ENCODE assay signal across 33 cellular contexts in the genomic region with DNA sequence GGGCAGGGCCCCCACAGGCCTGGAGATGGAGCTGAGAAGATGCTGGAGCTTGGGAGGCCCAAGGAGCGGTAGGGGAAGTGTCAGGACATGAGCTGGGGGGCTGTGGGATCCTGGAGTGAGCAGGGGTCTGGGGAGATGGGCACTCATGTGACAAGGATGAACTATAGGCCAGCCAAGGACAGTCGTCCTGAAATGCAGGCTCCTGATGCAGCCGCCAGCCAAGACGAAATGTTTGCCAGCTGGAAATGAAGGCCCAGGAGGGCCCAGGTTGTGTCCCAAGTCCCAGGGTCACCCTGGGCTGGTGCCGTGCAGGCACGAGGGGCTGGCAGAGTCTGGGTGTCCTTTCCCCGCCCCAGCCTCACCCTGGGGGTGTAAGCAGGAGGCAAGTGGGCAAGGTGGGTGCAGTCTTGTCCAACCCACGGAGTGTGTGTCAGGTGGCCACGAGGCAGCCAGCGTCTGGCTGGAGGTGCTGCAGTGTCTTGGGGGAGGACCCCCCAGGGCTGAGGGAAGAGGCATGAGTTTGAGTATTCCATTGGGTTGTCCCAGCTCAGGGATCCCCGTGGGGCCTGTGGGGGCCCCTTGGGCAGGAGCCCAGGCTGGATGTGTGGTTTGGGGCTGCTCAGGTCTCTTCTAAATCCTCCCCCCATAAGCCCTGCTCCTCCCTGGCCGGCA. TPM values are rescaled to one million over a fixed set of nuclear protein-coding genes. Genes with fewer than 3 reads are reported as not detected.
DNase-seq lines count a peak whose midpoint lies in the region; ATAC-seq, FAIRE-seq and TF ChIP-seq lines count a peak whose summit lies in the region.
"Had no signal": no experiment of that assay in that cellular context is flagged by ENCODE, and none has a peak within 500 bp of the region (broad histone marks: within the 10 kb centered on the region; RNA-seq: fewer than 3 reads in every experiment).

No MANE protein-coding gene starts in this region.

- H3K36me3 ChIP-seq in BLaER1 treated with 17β-estradiol and CSF1 and Interleukin-3, amounts not matched to agents 10 nM and 100 nM, result no peaks in the 10 kb centered on the region
- H3K36me3 ChIP-seq in IMR-90 (ENCODE audit: control insufficient read depth, insufficient read depth, low read length) (no peaks in the 10 kb centered on the region), kidney (ENCODE audit: control insufficient read depth in 1 of 2, insufficient read depth in 2 of 2, low read length in 2 of 2) (no peaks in the 10 kb centered on the region)

- dilution Hi-C loops in IMR-90 (cut with HindIII; ENCODE audit: low sequenced_read_pairs, unreplicated experiment), result no loop called here

- 63% methylated on average over 3 of the region's 12 CpGs; no CpG with 5 or more reads in 1 of the 2 experiments for WGBS in IMR-90 (ENCODE audit: extremely low coverage in 2 of 2, insufficient read length in 1 of 2), 2 experiments

- H3K4ac ChIP-seq in IMR-90 (ENCODE audit: low read depth, low read length), result no peak overlapping the region

- ATAC-seq in IMR-90 (ENCODE audit: low read depth) (no peak), HG03439 (IDR thresholded peaks at IDR 0.05; ENCODE audit: unreplicated experiment) (no peak)
- no peak for ATAC-seq in activated T-cell treated with anti-CD3 and anti-CD28 coated beads, Interleukin-2, amount 50 U/mL, for 4 hours
- ATAC-seq: CD8-positive, alpha-beta T cell had no signal

- no peak for TF ChIP-seq POLR2A in IMR-90 (IDR thresholded peaks at IDR 0.05; ENCODE audit: low read depth, low read length)

- H4K20me1 ChIP-seq in BLaER1 treated with 17β-estradiol and CSF1 and Interleukin-3, amounts not matched to agents 10 nM and 100 nM, result peaks cover 0 to 14% (median 0%) of the 10 kb centered on the region in 11 experiments; a peak in 8 of 22 replicates
- no peaks in the 10 kb centered on the region for H4K20me1 ChIP-seq in IMR-90 (ENCODE audit: insufficient read depth, low read length)

- CTCF ChIA-PET in IMR-90 (lab: Yijun Ruan, JAX), result no interaction called here

- peaks cover 16 to 28% (median 20%) of the 10 kb centered on the region in 11 experiments for H3K27me3 ChIP-seq in BLaER1 treated with 17β-estradiol and CSF1 and Interleukin-3, amounts not matched to agents 10 nM and 100 nM
- H3K27me3 ChIP-seq in IMR-90 (ENCODE audit: control insufficient read depth, insufficient read depth, low read length), result peaks cover 67% of the 10 kb centered on the region

- TF ChIP-seq RAD21 in IMR-90 (IDR thresholded peaks at IDR 0.05; ENCODE audit: low read length), result no peak

- H3K27me3 Mint-ChIP-seq in activated T-cell treated with anti-CD3 and anti-CD28 coated beads, Interleukin-2, amount 50 U/mL, for 4 hours (ENCODE audit: low read depth), result peaks cover 12% of the 10 kb centered on the region

- no peaks in the 10 kb centered on the region for H3K9me3 Mint-ChIP-seq in activated T-cell treated with anti-CD3 and anti-CD28 coated beads, Interleukin-2, amount 50 U/mL, for 4 hours
- H3K9me3 Mint-ChIP-seq: CD8-positive, alpha-beta T cell had no signal

- no peak overlapping the region for H3K14ac ChIP-seq in IMR-90 (replicated peaks; ENCODE audit: low read depth, low read length)

- no peak overlapping the region for H2BK20ac ChIP-seq in IMR-90 (ENCODE audit: low read depth, low read length)

- no peak overlapping the region for H2AFZ ChIP-seq in IMR-90 (replicated peaks; ENCODE audit: low read length, poor library complexity)
- H2AFZ ChIP-seq: GM23338 had no signal

- no peak overlapping the region for H3K4me3 Mint-ChIP-seq in activated T-cell treated with anti-CD3 and anti-CD28 coated beads, Interleukin-2, amount 50 U/mL, for 4 hours
- H3K4me3 Mint-ChIP-seq: CD8-positive, alpha-beta T cell; GM23338 had no signal

- BruUV-seq in IMR-90 (replicated peaks; lab: Mats Ljungman, UMichigan), result no TSS peak

- no peak overlapping the region for H2AK5ac ChIP-seq in IMR-90 (ENCODE audit: low read depth, low read length)

- H3K27ac ChIP-seq in BLaER1 treated with 17β-estradiol and CSF1 and Interleukin-3, amounts not matched to agents 10 nM and 100 nM, result no peak overlapping the region
- H3K27ac ChIP-seq in IMR-90 (ENCODE audit: insufficient read depth, low read length), result no peak overlapping the region
- no peak overlapping the region for H3K27ac ChIP-seq in kidney (ENCODE audit: low read depth in 2 of 2, low read length in 2 of 2)
- H3K27ac ChIP-seq: C4-2B had no signal

- in situ Hi-C loops in IMR-90 (cut with MboI; ENCODE audit: low sequenced_read_pairs), result no loop called here

- H3K79me1 ChIP-seq in IMR-90 (ENCODE audit: low read depth in 1 of 2, low read length in 2 of 2), result no peaks in the 10 kb centered on the region

- peak overlapping the region in 7 of 11 experiments; percentile 2 to 51 (median 26); a peak in 6 of 22 replicates for H3K4me2 ChIP-seq in BLaER1 treated with 17β-estradiol and CSF1 and Interleukin-3, amounts not matched to agents 10 nM and 100 nM
- no peak overlapping the region for H3K4me2 ChIP-seq in IMR-90 (ENCODE audit: low read depth, low read length)
- H3K4me2 ChIP-seq: GM23338, SK-N-SH had no signal

- H3K9me1 ChIP-seq in IMR-90 (ENCODE audit: insufficient read depth, low read length), result no peaks in the 10 kb centered on the region

- H3K23ac ChIP-seq in IMR-90 (ENCODE audit: low read depth, low read length), result no peak overlapping the region

- H3K4me1 ChIP-seq in BLaER1 treated with 17β-estradiol and CSF1 and Interleukin-3, amounts not matched to agents 10 nM and 100 nM, result peaks cover 9 to 35% (median 13%) of the 10 kb centered on the region in 10 experiments; a peak in 17 of 20 replicates
- no peaks in the 10 kb centered on the region for H3K4me1 ChIP-seq in IMR-90 (ENCODE audit: control insufficient read depth, insufficient read depth, low read length)
- H3K4me1 ChIP-seq in kidney (ENCODE audit: control insufficient read depth in 1 of 2, insufficient read depth in 1 of 2, low read depth in 1 of 2, low read length in 2 of 2), result no peaks in the 10 kb centered on the region
- H3K4me1 ChIP-seq: Caco-2 had no signal

- FAIRE-seq in kidney (lab: Jason Lieb, UNC), result no peak
- FAIRE-seq: A204.1, GM12892, HTR-8/SVneo, RCC 7860 had no signal

- TF ChIP-seq CTCF in IMR-90 (conservative IDR thresholded peaks at IDR 0.05; ENCODE audit: low read depth, low read length), result no peak
- no peak for TF ChIP-seq CTCF in kidney (IDR thresholded peaks at IDR 0.05; ENCODE audit: borderline replicate concordance, extremely low read depth, insufficient read depth)

- POLR2A ChIA-PET in IMR-90 (lab: Charles Lee; ENCODE audit: unreplicated experiment), result no interaction called here

- no peak overlapping the region for H2BK15ac ChIP-seq in IMR-90 (ENCODE audit: low read depth, low read length)

- no peak overlapping the region for H3K56ac ChIP-seq in IMR-90 (ENCODE audit: extremely low read depth, insufficient read depth, low read length)

- no peak overlapping the region for H4K5ac ChIP-seq in IMR-90 (ENCODE audit: low read depth, low read length)

- no peak overlapping the region for H2BK120ac ChIP-seq in IMR-90 (ENCODE audit: low read depth, low read length)

- DNase-seq in IMR-90 (no peak), kidney (peak; percentile 62), posterior vena cava (ENCODE audit: low spot score) (peak; percentile 64), HT-29 (ENCODE audit: low spot score) (no peak), NCI-H1417 treated with DMSO at 0.1 percent for 48 hours (lab: John Stamatoyannopoulos, UW) (no peak)
- DNase-seq in activated T-cell treated with anti-CD3 and anti-CD28 coated beads, Interleukin-2, amount 50 U/mL, for 4 hours, result no peak
- DNase-seq: AML-193; Caco-2; CD8-positive, alpha-beta T cell; DMS 273 treated with DMSO at 0.1 percent for 48 hours; DMS79; EL; GDM1; HCEC 1CT; KBM-7; MV-4-11; NCI-H1105; NCI-H146; NCI-H1930; NCI-H2107; NCI-H774; SW 1271 had no signal

- H2AK9ac ChIP-seq in IMR-90 (replicated peaks; ENCODE audit: low read depth, low read length, poor library complexity), result peak overlapping the region; percentile 72

- H4K8ac ChIP-seq in IMR-90 (ENCODE audit: low read depth in 2 of 2, low read length in 2 of 2), result no peak overlapping the region

- intact Hi-C loops in IMR-90 (cut with micrococcal nuclease), result no loop called here
- intact Hi-C loops in kidney (cut with DNase I), result no loop called here
- intact Hi-C loops in posterior vena cava (cut with DNase I), result no loop called here

- no peak overlapping the region for H3K4me3 ChIP-seq in BLaER1 treated with 17β-estradiol and CSF1 and Interleukin-3, amounts not matched to agents 10 nM and 100 nM
- H3K4me3 ChIP-seq in IMR-90 (ENCODE audit: insufficient read depth, low read depth, low read length) (no peak overlapping the region), kidney (ENCODE audit: low read length in 2 of 2) (no peak overlapping the region)
- H3K4me3 ChIP-seq: GM23338 had no signal

- H3K18ac ChIP-seq in IMR-90 (ENCODE audit: low read depth, low read length), result no peak overlapping the region

- no peaks in the 10 kb centered on the region for H3K9me3 ChIP-seq in BLaER1 treated with 17β-estradiol and CSF1 and Interleukin-3, amounts not matched to agents 10 nM and 100 nM (replicated peaks in 1 of 11)
- H3K9me3 ChIP-seq in IMR-90 (ENCODE audit: control insufficient read depth, insufficient read depth, low read length) (no peaks in the 10 kb centered on the region), kidney (ENCODE audit: control insufficient read depth in 1 of 2, low read length in 2 of 2) (no peaks in the 10 kb centered on the region)
- H3K9me3 ChIP-seq: Caco-2, SK-N-SH had no signal

- H3K4me1 Mint-ChIP-seq in activated T-cell treated with anti-CD3 and anti-CD28 coated beads, Interleukin-2, amount 50 U/mL, for 4 hours (ENCODE audit: low read depth), result no peaks in the 10 kb centered on the region

- H3K9ac ChIP-seq in BLaER1 treated with 17β-estradiol and CSF1 and Interleukin-3, amounts not matched to agents 10 nM and 100 nM, result peak overlapping the region in 2 of 11 experiments; percentile 13 to 28; a peak in 3 of 22 replicates
- no peak overlapping the region for H3K9ac ChIP-seq in IMR-90 (ENCODE audit: low read depth, low read length)
- no peak overlapping the region for H3K9ac ChIP-seq in kidney (ENCODE audit: low read length in 2 of 2)
- H3K9ac ChIP-seq: SK-N-SH had no signal

- no peak overlapping the region for H2BK5ac ChIP-seq in IMR-90 (ENCODE audit: low read depth, low read length, poor library complexity, severe bottlenecking)

- no peaks in the 10 kb centered on the region for H3K36me3 Mint-ChIP-seq in activated T-cell treated with anti-CD3 and anti-CD28 coated beads, Interleukin-2, amount 50 U/mL, for 4 hours (ENCODE audit: insufficient read depth)
- H3K36me3 Mint-ChIP-seq: CD8-positive, alpha-beta T cell had no signal

- H4K91ac ChIP-seq in IMR-90 (ENCODE audit: insufficient read depth, low read depth, low read length), result no peak overlapping the region

RNA-seq across cellular contexts. Expression of gene MRGPRG, which starts 21.4 kb away (rescaled TPM):
- total RNA-seq in IMR-90 (2012; rRNA removed) (not detected in 2 replicates), kidney (not detected), posterior vena cava (not detected)
- polyA plus RNA-seq in IMR-90 (2012; rRNA removed) (not detected in 2 replicates), kidney (ENCODE audit: insufficient read depth, low read depth, low replicate concordance) (not detected)
- polyA plus RNA-seq in IMR-90 (2012; cell fraction: cytosol; rRNA removed), result not detected in 2 replicates
- polyA plus RNA-seq in IMR-90 (2012; cell fraction: nucleus; rRNA removed; ENCODE audit: low replicate concordance), result not detected in 2 replicates
- total RNA-seq in HT-29 (2014; rRNA removed; shearing (Covaris generic)), result not detected in 2 replicates
- total RNA-seq in activated T-cell treated with anti-CD3 and anti-CD28 coated beads, Interleukin-2, amount 50 U/mL, for 4 hours, result not detected
- total RNA-seq: Caco-2; CD8-positive, alpha-beta T cell; GM23338; LHCN-M2; MCF 10A had no signal
- polyA plus RNA-seq: GM23338, SK-N-SH had no signal

RNA-seq across cellular contexts. Expression of gene OSBPL5, which starts 32.1 kb away (rescaled TPM):
- 14.4 and 14.9 TPM in 2 replicates for total RNA-seq in IMR-90 (2012; rRNA removed)
- polyA plus RNA-seq in IMR-90 (2012; rRNA removed), result 22.3 and 24.1 TPM in 2 replicates
- polyA plus RNA-seq in IMR-90 (2012; cell fraction: cytosol; rRNA removed), result 14.5 and 18.6 TPM in 2 replicates
- polyA plus RNA-seq in IMR-90 (2012; cell fraction: nucleus; rRNA removed; ENCODE audit: low replicate concordance), result 66.7 and 137 TPM in 2 replicates
- total RNA-seq in kidney, result 63.0 TPM
- 8.5 TPM for polyA plus RNA-seq in kidney (ENCODE audit: insufficient read depth, low read depth, low replicate concordance)
- 10 to 100 TPM; 61.2 to 84.0 TPM for total RNA-seq in posterior vena cava
- total RNA-seq in HT-29 (2014; rRNA removed; shearing (Covaris generic)), result 93.1 and 106 TPM in 2 replicates
- total RNA-seq in activated T-cell treated with anti-CD3 and anti-CD28 coated beads, Interleukin-2, amount 50 U/mL, for 4 hours, result 1 to 10 TPM; 2.7 to 5.0 (median 4.0) TPM

RNA-seq across cellular contexts. Expression of gene MRGPRE, which starts 35.0 kb away (rescaled TPM):
- total RNA-seq in IMR-90 (2012; rRNA removed), result not detected in 2 replicates
- not detected in 2 replicates for polyA plus RNA-seq in IMR-90 (2012; rRNA removed)
- polyA plus RNA-seq in IMR-90 (2012; cell fraction: cytosol; rRNA removed), result not detected in 2 replicates
- not detected in 2 replicates for polyA plus RNA-seq in IMR-90 (2012; cell fraction: nucleus; rRNA removed; ENCODE audit: low replicate concordance)
- 0.22 TPM for total RNA-seq in kidney
- not detected for polyA plus RNA-seq in kidney (ENCODE audit: insufficient read depth, low read depth, low replicate concordance)
- total RNA-seq in posterior vena cava, result under 1 TPM in 1 of 2 donors, not detected in 1; 0.62 TPM
- 0.36 TPM in 1 of 2 replicates, not detected in the other for total RNA-seq in HT-29 (2014; rRNA removed; shearing (Covaris generic))
- total RNA-seq in activated T-cell treated with anti-CD3 and anti-CD28 coated beads, Interleukin-2, amount 50 U/mL, for 4 hours, result not detected
- total RNA-seq: Caco-2; CD8-positive, alpha-beta T cell; GM23338; LHCN-M2; MCF 10A had no signal
- polyA plus RNA-seq: GM23338, SK-N-SH had no signal

Comparison
In these comparisons a context has a peak if more than half of its experiments do, and no peak if none do; other contexts are left out.
1. DNase-seq: peak in kidney (single experiment) and posterior vena cava (single experiment); none in IMR-90 (single experiment), HT-29 (single experiment), NCI-H1417 treated with DMSO at 0.1 percent for 48 hours (single experiment) and activated T-cell treated with anti-CD3 and anti-CD28 coated beads, Interleukin-2, amount 50 U/mL, for 4 hours (single experiment).